In genomic region chr5:68348447-68349222, GRCh38 we compare ENCODE assay signal across 15 cellular contexts.
DNase-seq lines count a peak whose midpoint lies in the region; ATAC-seq and TF ChIP-seq lines count a peak whose summit lies in the region.
"Had no signal": no experiment of that assay in that cellular context is flagged by ENCODE, and none has a peak within 500 bp of the region (broad histone marks: within the 10 kb centered on the region; RNA-seq: fewer than 3 reads in every experiment).

No MANE protein-coding gene starts in this region.

- H3K27ac ChIP-seq in heart left ventricle, result no peak overlapping the region
- H3K27ac ChIP-seq in upper lobe of right lung, result no peak overlapping the region
- no peak overlapping the region for H3K27ac ChIP-seq in thyroid gland
- H3K27ac ChIP-seq: BLaER1 treated with 17β-estradiol and CSF1 and Interleukin-3, amounts not matched to agents 10 nM and 100 nM; HL-60 had no signal

- H3K4me1 ChIP-seq in heart left ventricle (peaks cover 0 to 26% (median 2%) of the 10 kb centered on the region in 12 donors), upper lobe of right lung (peaks cover 8% of the 10 kb centered on the region), thyroid gland (peaks cover 4 to 13% of the 10 kb centered on the region in 2 donors)

- TF ChIP-seq POLR2A in heart left ventricle (IDR thresholded peaks at IDR 0.05) (no peak), thyroid gland (IDR thresholded peaks at IDR 0.05) (no peak)

- H3K27me3 ChIP-seq in heart left ventricle, result no peaks in the 10 kb centered on the region
- no peaks in the 10 kb centered on the region for H3K27me3 ChIP-seq in upper lobe of right lung
- H3K27me3 ChIP-seq in thyroid gland, result no peaks in the 10 kb centered on the region
- H3K27me3 ChIP-seq: BLaER1 treated with 17β-estradiol and CSF1 and Interleukin-3, amounts not matched to agents 10 nM and 100 nM had no signal

- ATAC-seq in Right ventricle myocardium inferior (peak; percentile 84), heart left ventricle (peak; percentile 78 to 85 (median 80)), left ventricle myocardium superior (peak; percentile 92), upper lobe of right lung (peak; percentile 13)
- ATAC-seq: CD8-positive, alpha-beta T cell had no signal

- intact Hi-C loops in Right ventricle myocardium inferior (cut with DNase I), result no loop called here
- intact Hi-C loops in cardiac septum (cut with DNase I), result no loop called here
- intact Hi-C loops in heart left ventricle (cut with DNase I), result loop anchor here in 1 of 10 donors (10.0 kb wide), 1 partner anchor 96 kb away; no protein-coding TSS in a partner anchor
- intact Hi-C loops in left ventricle myocardium superior (cut with micrococcal nuclease), result no loop called here
- intact Hi-C loops in upper lobe of right lung (cut with DNase I), result no loop called here
- intact Hi-C loops in thyroid gland (cut with DNase I), result no loop called here

- H3K4me3 ChIP-seq in heart left ventricle (no peak overlapping the region), upper lobe of right lung (no peak overlapping the region), thyroid gland (replicated peaks in 1 of 3) (no peak overlapping the region)
- H3K4me3 ChIP-seq: BLaER1 treated with 17β-estradiol and CSF1 and Interleukin-3, amounts not matched to agents 10 nM and 100 nM had no signal

- H3K36me3 ChIP-seq in heart left ventricle, result no peaks in the 10 kb centered on the region
- no peaks in the 10 kb centered on the region for H3K36me3 ChIP-seq in upper lobe of right lung
- H3K36me3 ChIP-seq in thyroid gland, result no peaks in the 10 kb centered on the region
- H3K36me3 ChIP-seq: BLaER1 treated with 17β-estradiol and CSF1 and Interleukin-3, amounts not matched to agents 10 nM and 100 nM had no signal

- no peak for TF ChIP-seq CTCF in heart left ventricle (IDR thresholded peaks at IDR 0.05)
- no peak for TF ChIP-seq CTCF in upper lobe of right lung (IDR thresholded peaks at IDR 0.05)
- TF ChIP-seq CTCF in thyroid gland (IDR thresholded peaks at IDR 0.05), result no peak

- WGBS in heart left ventricle, 4 donors, result 79 to 89% (median 82%) methylated on average over 2 of the region's 2 CpGs
- WGBS in thyroid gland, 2 donors, result 83 to 97% methylated on average over 2 of the region's 2 CpGs

- H3K9me3 ChIP-seq in heart left ventricle (no peaks in the 10 kb centered on the region), upper lobe of right lung (no peaks in the 10 kb centered on the region), thyroid gland (no peaks in the 10 kb centered on the region)

- DNase-seq in Right ventricle myocardium inferior (ENCODE audit: missing footprints), result peak; percentile 65
- DNase-seq in cardiac septum (ENCODE audit: low spot score), result no peak
- DNase-seq in heart left ventricle, result peak in 4 of 5 donors; percentile 23 to 69 (median 54)
- peak; percentile 60 for DNase-seq in left ventricle myocardium superior
- no peak for DNase-seq in upper lobe of right lung
- DNase-seq in thyroid gland, result no peak
- no peak for DNase-seq in NCI-H1436 treated with DMSO at 0.1 percent for 48 hours (lab: John Stamatoyannopoulos, UW)
- DNase-seq in SHP77 treated with DMSO at 0.1 percent for 48 hours (lab: John Stamatoyannopoulos, UW), result no peak
- DNase-seq: Calu3; CD8-positive, alpha-beta T cell; DMS79 treated with DMSO at 0.1 percent for 48 hours; GF-D8; H9 had no signal

Comparison
In these comparisons a context has a peak if more than half of its experiments do, and no peak if none do; other contexts are left out.
1. DNase-seq: peak in Right ventricle myocardium inferior (single experiment), heart left ventricle (4 of 5) and left ventricle myocardium superior (single experiment); none in cardiac septum (single experiment), upper lobe of right lung (single experiment), thyroid gland (0 of 2), NCI-H1436 treated with DMSO at 0.1 percent for 48 hours (single experiment) and SHP77 treated with DMSO at 0.1 percent for 48 hours (single experiment).
2. ATAC-seq: peak in every context shown above with its lines; median percentile 92 in left ventricle myocardium superior; 84 in Right ventricle myocardium inferior; 80 in heart left ventricle; 13 in upper lobe of right lung.